ENCODE assay signal across 19 cellular contexts in the genomic region with DNA sequence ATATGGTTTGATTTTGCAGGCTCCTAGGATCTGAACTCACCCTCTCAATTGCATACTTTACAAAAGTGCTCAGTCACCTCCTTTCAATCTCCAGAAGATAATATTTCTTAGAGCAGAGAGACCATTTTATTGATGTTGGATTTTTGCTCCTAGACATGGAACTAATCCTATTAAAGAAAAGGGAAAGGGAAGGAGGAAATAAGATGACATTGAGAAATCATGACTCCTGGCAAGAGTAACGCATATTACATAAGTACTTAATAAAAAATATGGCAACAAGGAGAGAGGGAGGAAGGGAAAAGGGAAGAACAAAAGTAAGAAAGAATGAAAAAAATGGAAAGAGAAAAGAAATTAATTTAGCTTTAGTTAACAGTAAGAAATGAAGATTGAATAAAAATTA.
"Had no signal": no experiment of that assay in that cellular context is flagged by ENCODE, and none has a peak within 500 bp of the region (broad histone marks: within the 10 kb centered on the region; RNA-seq: fewer than 3 reads in every experiment).

No MANE protein-coding gene starts in this region.

- H3K4me3 ChIP-seq: esophagus muscularis mucosa, mucosa of descending colon, ovary, right lobe of liver, spleen, testis, tibial nerve, upper lobe of right lung, vagina had no signal

- ATAC-seq: foreskin keratinocyte; mucosa of descending colon; naive thymus-derived CD8-positive, alpha-beta T cell; right lobe of liver; stimulated activated memory B cell treated with anti-CD40 and anti-IgM and Interleukin-4, amounts not matched to agents 10 μg/mL and 1 μg/mL and 100 μg/mL, for 72 hours; upper lobe of right lung had no signal

- DNase-seq: effector memory CD4-positive, alpha-beta T cell; foreskin keratinocyte; immature natural killer cell; left cardiac atrium; mesendoderm; mucosa of descending colon; naive thymus-derived CD8-positive, alpha-beta T cell; ovary; right lobe of liver; spleen; stimulated activated CD4-positive, alpha-beta T cell treated with anti-CD3 and anti-CD28 coated beads, Interleukin-15, amount 100 ng/mL, for 24 hours; stimulated activated CD4-positive, alpha-beta T cell treated with anti-CD3 and anti-CD28 coated beads, Interleukin-1b, Interleukin-23, amount 100 ng/mL, for 48 hours; stimulated activated CD4-positive, alpha-beta T cell treated with anti-CD3 and anti-CD28 coated beads, Interleukin-4, amount 100 ng/mL, for 24 hours; testis; upper lobe of right lung had no signal
